In the genomic region with DNA sequence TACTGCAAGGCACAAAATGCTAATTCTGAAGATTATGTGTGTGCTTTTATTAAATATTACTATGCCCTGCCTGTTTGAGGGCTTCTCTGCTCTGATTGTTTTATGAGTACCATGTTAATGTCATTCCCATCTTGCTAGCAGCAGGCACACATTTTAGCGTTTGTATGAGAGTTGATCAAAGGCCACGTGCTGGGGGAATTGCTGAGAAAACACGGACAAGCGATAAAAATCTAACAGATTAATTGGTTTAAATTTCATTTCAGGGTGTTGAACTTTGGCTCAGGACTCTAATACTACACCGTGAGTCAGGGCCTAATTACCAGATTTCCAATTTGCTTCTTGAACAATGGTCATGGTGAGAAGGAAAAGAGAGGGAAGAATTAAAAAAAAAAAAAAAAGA, we compare ENCODE assay signal across 17 cellular contexts.
DNase-seq lines count a peak whose midpoint lies in the region; ATAC-seq and TF ChIP-seq lines count a peak whose summit lies in the region.
"Had no signal": no experiment of that assay in that cellular context is flagged by ENCODE, and none has a peak within 500 bp of the region (broad histone marks: within the 10 kb centered on the region; RNA-seq: fewer than 3 reads in every experiment).

No MANE protein-coding gene starts in this region.

- H3K4me3 Mint-ChIP-seq in glutamatergic neuron (ENCODE audit: unreplicated experiment), result peak overlapping the region; percentile 73
- H3K4me3 Mint-ChIP-seq: CD4-positive, alpha-beta T cell had no signal

- H3K4me3 ChIP-seq in vagina, result no peak overlapping the region
- H3K4me3 ChIP-seq: K562, PC-9, SJCRH30 had no signal

- H3K27ac Mint-ChIP-seq in glutamatergic neuron (ENCODE audit: unreplicated experiment), result peak overlapping the region; percentile 93
- H3K27ac Mint-ChIP-seq: CD4-positive, alpha-beta T cell had no signal

- peaks cover 63% of the 10 kb centered on the region for H3K4me1 Mint-ChIP-seq in glutamatergic neuron (ENCODE audit: low read depth, unreplicated experiment)

- no peaks in the 10 kb centered on the region for H3K9me3 ChIP-seq in vagina
- H3K9me3 ChIP-seq: SJCRH30 had no signal

- peaks cover 10% of the 10 kb centered on the region for H3K9me3 Mint-ChIP-seq in glutamatergic neuron (ENCODE audit: unreplicated experiment)
- H3K9me3 Mint-ChIP-seq: CD4-positive, alpha-beta T cell had no signal

- TF ChIP-seq CTCF in glutamatergic neuron (IDR thresholded peaks at IDR 0.05; ENCODE audit: partially characterized antibody, unreplicated experiment) (no peak), vagina (IDR thresholded peaks at IDR 0.05) (no peak)

- H3K4me1 ChIP-seq in vagina, result peaks cover 40% of the 10 kb centered on the region
- H3K4me1 ChIP-seq: SJCRH30 had no signal

- no peak for TF ChIP-seq POLR2A in vagina (IDR thresholded peaks at IDR 0.05)

- ATAC-seq in HG03159 (IDR thresholded peaks at IDR 0.05; ENCODE audit: unreplicated experiment) (no peak), GM19324 (IDR thresholded peaks at IDR 0.05; ENCODE audit: low FRiP score, unreplicated experiment) (no peak)
- ATAC-seq: HCT116, K562 had no signal

- no peak overlapping the region for H3K27ac ChIP-seq in vagina
- H3K27ac ChIP-seq: PC-9, SJCRH30 had no signal

- H3K36me3 ChIP-seq in vagina, result no peaks in the 10 kb centered on the region
- H3K36me3 ChIP-seq: SJCRH30 had no signal

- peak; percentile 79 for DNase-seq in DMS79 treated with DMSO at 0.1 percent for 48 hours (lab: John Stamatoyannopoulos, UW)
- peak; percentile 13 for DNase-seq in NCI-H1092 (lab: John Stamatoyannopoulos, UW)
- DNase-seq in NCI-H526 treated with DMSO at 0.1 percent for 48 hours (lab: John Stamatoyannopoulos, UW), result peak; percentile 53
- no peak for DNase-seq in glutamatergic neuron
- no peak for DNase-seq in GM19238 (ENCODE audit: insufficient read length, low spot score)
- DNase-seq in vagina (ENCODE audit: extremely low spot score in 2 of 2), result no peak
- DNase-seq: CD4-positive, alpha-beta T cell; MV-4-11; NCI-H2029 treated with DMSO at 0.1 percent for 48 hours; NCI-H510A treated with DMSO at 0.1 percent for 48 hours; PC-9; SJCRH30; SW 1271 had no signal

- intact Hi-C loops in vagina (cut with DNase I), result loop anchor here (5.0 kb wide), 1 partner anchor 296 kb away; a partner anchor contains a TSS

- peaks cover 8% of the 10 kb centered on the region for H3K27me3 Mint-ChIP-seq in glutamatergic neuron (ENCODE audit: unreplicated experiment)

- no peaks in the 10 kb centered on the region for H3K27me3 ChIP-seq in vagina
- H3K27me3 ChIP-seq: SJCRH30 had no signal

- H3K36me3 Mint-ChIP-seq in glutamatergic neuron (ENCODE audit: unreplicated experiment), result no peaks in the 10 kb centered on the region

Comparison
In these comparisons a context has a peak if more than half of its experiments do, and no peak if none do; other contexts are left out.
1. DNase-seq: peak in DMS79 treated with DMSO at 0.1 percent for 48 hours (single experiment), NCI-H1092 (single experiment) and NCI-H526 treated with DMSO at 0.1 percent for 48 hours (single experiment); none in glutamatergic neuron (single experiment), GM19238 (single experiment) and vagina (0 of 2).